ENCODE assay signal across 7 cellular contexts in genomic region chr5:57497733-57498132, GRCh38. TPM values are rescaled to one million over a fixed set of nuclear protein-coding genes. Genes with fewer than 3 reads are reported as not detected.
"Had no signal": no experiment of that assay in that cellular context is flagged by ENCODE, and none has a peak within 500 bp of the region (broad histone marks: within the 10 kb centered on the region; RNA-seq: fewer than 3 reads in every experiment).

No MANE protein-coding gene starts in this region.

- H3K9me3 Mint-ChIP-seq: IgD-negative memory B cell had no signal

- H3K27ac ChIP-seq: HL-60 had no signal

- H3K4me3 ChIP-seq: K562 had no signal

- H3K4me3 Mint-ChIP-seq: IgD-negative memory B cell had no signal

- FAIRE-seq: HepG2, HTR-8/SVneo, K562 had no signal

- DNase-seq: KBM-7, KG1 had no signal

- H3K27ac Mint-ChIP-seq: IgD-negative memory B cell had no signal

- H3K36me3 Mint-ChIP-seq: IgD-negative memory B cell had no signal

- ATAC-seq: HepG2, K562 had no signal

RNA-seq across cellular contexts. Expression of gene ACTBL2, which starts 15.1 kb away (rescaled TPM):
- total RNA-seq: HepG2, K562 had no signal
- polyA plus RNA-seq: HepG2, IgD-negative memory B cell, K562 had no signal
